In the genomic region with DNA sequence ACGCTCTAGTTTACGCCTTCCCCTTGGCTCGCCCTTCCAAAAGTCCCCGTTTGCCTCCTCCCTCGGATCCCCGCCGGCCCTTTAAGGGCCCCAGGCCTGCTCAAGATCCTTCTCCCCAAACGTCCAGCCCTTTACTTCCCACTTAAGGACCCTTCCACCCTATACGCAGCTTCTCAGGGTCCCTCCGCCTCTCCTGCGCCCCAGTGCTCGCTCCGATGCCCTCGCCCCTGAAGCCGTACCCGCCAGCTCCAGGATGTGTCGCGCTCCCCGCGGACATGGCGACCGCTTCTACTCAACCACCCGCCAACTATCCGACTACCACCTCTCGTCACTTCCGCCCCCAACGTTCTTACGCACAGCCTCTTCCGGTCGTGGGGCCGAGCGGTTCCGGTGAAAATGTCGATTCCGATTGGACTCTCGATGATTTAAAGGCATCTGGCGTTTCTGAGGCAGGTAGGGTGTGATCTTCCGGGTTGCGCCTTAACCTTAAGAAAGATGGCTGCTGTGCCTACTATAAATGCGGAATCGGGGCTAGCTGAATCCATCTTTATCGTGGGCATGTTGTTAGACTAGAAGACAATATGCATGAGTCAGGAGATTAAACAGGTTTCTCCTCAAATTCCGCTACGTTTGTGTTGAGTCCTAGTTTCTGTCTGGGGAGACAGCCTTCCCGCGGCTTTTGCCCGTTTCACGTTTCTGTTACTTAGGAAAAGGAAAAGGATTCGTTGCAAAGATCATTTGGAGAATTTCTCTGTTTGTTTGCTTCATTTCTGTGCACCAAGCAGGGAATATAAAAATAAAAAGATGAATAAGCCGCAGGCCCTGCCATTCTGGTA, we compare ENCODE assay signal across 8 cellular contexts. TPM values are rescaled to one million over a fixed set of nuclear protein-coding genes. Genes with fewer than 3 reads are reported as not detected.
A peak's percentile ranks its signal among the peaks of the same experiment; 100 is the strongest.
DNase-seq lines count a peak whose midpoint lies in the region; ATAC-seq, FAIRE-seq and TF ChIP-seq lines count a peak whose summit lies in the region.

A gene (minus strand): TSS at position 317 of the 836 bp plus-strand sequence. CDS start 40 bp downstream, at position 277.

- H3K36me3 ChIP-seq in left ventricle myocardium inferior = peaks cover 36% of the 10 kb centered on the region
- no peaks in the 10 kb centered on the region for H3K36me3 ChIP-seq in prostate gland

- H3K27me3 ChIP-seq in left ventricle myocardium inferior (ENCODE audit: low read depth) (no peaks in the 10 kb centered on the region), prostate gland (replicated peaks; ENCODE audit: insufficient read depth) (no peaks in the 10 kb centered on the region)

- TF ChIP-seq CTCF in left ventricle myocardium inferior (IDR thresholded peaks at IDR 0.05; ENCODE audit: borderline replicate concordance) = peak; percentile 31
- peak in 2 of 4 experiments; percentile 28 to 46 for TF ChIP-seq CTCF in prostate gland (IDR thresholded peaks at IDR 0.05)

- H3K27ac ChIP-seq in left ventricle myocardium inferior (replicated peaks) (peak within 1 kb of the TSS; percentile 93), prostate gland (peak within 1 kb of the TSS; percentile 86 to 91)

- no peaks in the 10 kb centered on the region for H3K9me3 ChIP-seq in left ventricle myocardium inferior (replicated peaks)
- H3K9me3 ChIP-seq in prostate gland = no peaks in the 10 kb centered on the region

- intact Hi-C loops in left ventricle myocardium inferior (cut with micrococcal nuclease) (no loop called here), prostate gland (cut with DNase I) (no loop called here)

- TF ChIP-seq POLR2A in GM12892 (IDR thresholded peaks at IDR 0.05; ENCODE audit: low read depth, low read length) = peak; percentile 99
- TF ChIP-seq POLR2A in prostate gland (IDR thresholded peaks at IDR 0.05) = peak; percentile 91

- peak; percentile 85 for DNase-seq in GM12892 (ENCODE audit: insufficient read length)
- DNase-seq in NCI-H146 (lab: John Stamatoyannopoulos, UW) = peak; percentile 99
- peak; percentile 87 to 99 (median 93) for DNase-seq in T-helper 1 cell
- peak; percentile 97 for DNase-seq in amniotic stem cell (lab: John Stamatoyannopoulos, UW)
- DNase-seq in left ventricle myocardium inferior = peak; percentile 95
- DNase-seq in prostate gland (ENCODE audit: low spot score) = peak; percentile 98
- peak; percentile 96 for DNase-seq in urothelium cell line (ENCODE audit: low spot score)

- WGBS in prostate gland = under 1% methylated on average over 50 of the region's 50 CpGs

- ATAC-seq in HG02852 (IDR thresholded peaks at IDR 0.05; ENCODE audit: unreplicated experiment) = peak; percentile 93

- H3K4me3 ChIP-seq in left ventricle myocardium inferior = peak within 1 kb of the TSS; percentile 94
- H3K4me3 ChIP-seq in prostate gland = peak within 1 kb of the TSS; percentile 69 to 92

- H3K4me1 ChIP-seq in left ventricle myocardium inferior (peaks cover 72% of the 10 kb centered on the region), prostate gland (replicated peaks) (peaks cover 24% of the 10 kb centered on the region)

- FAIRE-seq in GM12892 (lab: Jason Lieb, UNC) (peak; percentile 99), urothelium cell line (lab: Jason Lieb, UNC) (peak; percentile 91)

RNA-seq across cellular contexts. Expression of the gene that starts here (rescaled TPM):
- polyA plus RNA-seq in GM12892 (2012; ENCODE audit: missing spikeins) = 46.2 TPM
- total RNA-seq in left ventricle myocardium inferior (21.2 TPM), prostate gland (10 to 100 TPM; 49.8 to 66.1 TPM)

Comparison
In these comparisons a context has a peak if more than half of its experiments do, and no peak if none do; other contexts are left out.
1. Peak in every context shown above with its lines: DNase-seq, ATAC-seq, H3K4me3 ChIP-seq and H3K27ac ChIP-seq.